14 cellular contexts compared by ENCODE assay signal in the genomic region with DNA sequence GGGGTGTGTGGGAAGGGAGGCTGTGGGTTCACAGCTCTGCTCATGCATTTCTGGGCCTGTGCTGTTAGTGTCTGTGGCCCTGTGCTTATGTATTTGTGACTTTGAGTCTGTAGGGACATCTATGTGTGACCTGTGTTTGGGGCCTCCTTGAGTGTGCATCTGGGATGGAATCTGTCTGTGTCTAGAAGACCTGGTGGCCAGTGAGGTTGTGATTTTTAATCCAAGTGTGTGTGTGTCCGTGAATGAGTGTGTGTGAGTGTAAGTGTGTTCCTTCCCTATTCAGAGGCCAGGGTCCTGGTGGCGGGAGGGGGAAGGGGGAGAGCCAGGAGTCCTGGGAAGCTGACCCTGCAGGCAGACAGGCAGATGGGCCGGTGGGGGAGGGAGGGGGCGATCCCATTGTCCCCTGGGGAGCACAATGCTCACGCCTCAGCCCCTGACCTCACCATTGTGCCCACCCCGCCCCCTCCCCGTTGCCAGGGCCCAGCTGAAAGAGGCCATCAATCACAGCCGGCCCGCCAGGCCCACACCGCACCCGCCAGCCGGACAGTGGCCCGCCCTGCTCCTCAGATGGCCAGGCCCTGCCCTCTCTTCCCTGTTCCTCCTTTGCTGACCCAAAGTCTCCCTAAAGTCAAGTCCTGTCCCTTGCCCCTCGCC. TPM values are rescaled to one million over a fixed set of nuclear protein-coding genes. Genes with fewer than 3 reads are reported as not detected.
DNase-seq lines count a peak whose midpoint lies in the region; ATAC-seq lines count a peak whose summit lies in the region.
"Had no signal": no experiment of that assay in that cellular context is flagged by ENCODE, and none has a peak within 500 bp of the region (broad histone marks: within the 10 kb centered on the region; RNA-seq: fewer than 3 reads in every experiment).

No MANE protein-coding gene starts in this region.

- DNase-seq in H7 (peak; percentile 81), SK-N-DZ (ENCODE audit: low spot score) (peak; percentile 56), neuronal stem cell (ENCODE audit: low spot score) (peak; percentile 86), cerebellum (ENCODE audit: low spot score) (no peak)
- DNase-seq: activated CD4-positive, alpha-beta T cell treated with anti-CD3 and anti-CD28 coated beads, Interleukin-2, amount 50 U/mL, for 4 hours; effector memory CD4-positive, alpha-beta T cell; MG63; NCI-H2081; transverse colon had no signal

- H3K27ac ChIP-seq in neuronal stem cell (replicated peaks; ENCODE audit: low read length), result peak overlapping the region; percentile 23
- H3K27ac ChIP-seq: body of pancreas, transverse colon had no signal

- WGBS in neuronal stem cell (ENCODE audit: extremely low coverage in 2 of 2, insufficient read length in 2 of 2, insufficient replicate concordance in 1 of 2), 2 donors, result no CpG with 5 or more reads among the region's 14 CpGs

- peak overlapping the region; percentile 36 for H3K4me2 ChIP-seq in neuronal stem cell (ENCODE audit: insufficient read depth, low read length, poor library complexity, severe bottlenecking)

- peaks cover 2% of the 10 kb centered on the region for H3K9me3 ChIP-seq in iPS-18c (ENCODE audit: control insufficient read depth, insufficient read depth, low read length)
- H3K9me3 ChIP-seq in neuronal stem cell (replicated peaks in 1 of 2; ENCODE audit: control insufficient read depth in 2 of 2, insufficient read depth in 1 of 2, low read depth in 1 of 2, low read length in 2 of 2), result peaks cover 0 to 3% of the 10 kb centered on the region in 2 donors
- H3K9me3 ChIP-seq: body of pancreas, MG63, mucosa of descending colon, transverse colon had no signal

- peak overlapping the region; percentile 99 for H2BK15ac ChIP-seq in neuronal stem cell (ENCODE audit: low read length)

- H3K9ac ChIP-seq in neuronal stem cell (ENCODE audit: low read depth, low read length, poor library complexity), result peak overlapping the region; percentile 82

- no peak overlapping the region for H3K14ac ChIP-seq in neuronal stem cell (ENCODE audit: low read length)

- H2BK12ac ChIP-seq in neuronal stem cell (ENCODE audit: low read length), result peak overlapping the region; percentile 99

- no peak for ATAC-seq in GM19463 (IDR thresholded peaks at IDR 0.05; ENCODE audit: unreplicated experiment)
- ATAC-seq in HG02938 (IDR thresholded peaks at IDR 0.05; ENCODE audit: unreplicated experiment), result no peak
- ATAC-seq: body of pancreas, mucosa of descending colon had no signal

- peak overlapping the region; percentile 78 for H2BK5ac ChIP-seq in neuronal stem cell (ENCODE audit: low read length)

- no peaks in the 10 kb centered on the region for H3K79me1 ChIP-seq in neuronal stem cell (ENCODE audit: low read depth, low read length)

- H3K36me3 ChIP-seq in H7 (replicated peaks; ENCODE audit: control insufficient read depth, insufficient read depth, low read length) (no peaks in the 10 kb centered on the region; the same call in 1 of the 2 replicates), neuronal stem cell (replicated peaks in 1 of 2; ENCODE audit: control insufficient read depth in 2 of 2, insufficient read depth in 2 of 2, low read length in 2 of 2) (peaks cover 2 to 35% of the 10 kb centered on the region in 2 donors)
- H3K36me3 ChIP-seq: MG63, transverse colon had no signal

- peaks cover 36 to 48% of the 10 kb centered on the region in 2 donors for H3K4me1 ChIP-seq in neuronal stem cell (ENCODE audit: control insufficient read depth in 2 of 2, insufficient read depth in 1 of 2, low read depth in 1 of 2, low read length in 2 of 2)

- H3K23ac ChIP-seq in neuronal stem cell (ENCODE audit: low read depth, low read length, poor library complexity), result peak overlapping the region; percentile 94

- peak overlapping the region; percentile 85 for H4K91ac ChIP-seq in neuronal stem cell (ENCODE audit: low read depth, low read length, poor library complexity)

- H2BK120ac ChIP-seq in neuronal stem cell (ENCODE audit: low read depth, low read length), result peak overlapping the region; percentile 74

- peak overlapping the region; percentile 100 for H2AK5ac ChIP-seq in neuronal stem cell (ENCODE audit: low read depth, low read length)

- peak overlapping the region; percentile 14 for H2AFZ ChIP-seq in neuronal stem cell (ENCODE audit: low read length)

- H3K4ac ChIP-seq in neuronal stem cell (ENCODE audit: low read length), result peak overlapping the region; percentile 94

- peak overlapping the region; percentile 98 for H3K18ac ChIP-seq in neuronal stem cell (ENCODE audit: low read length)

- H3K4me3 ChIP-seq in H7 (ENCODE audit: insufficient read depth, low read depth, low read length), result no peak overlapping the region
- peak overlapping the region; percentile 16; the same call in 1 of the 2 replicates for H3K4me3 ChIP-seq in iPS-18c (ENCODE audit: insufficient read depth, low read depth, low read length)
- H3K4me3 ChIP-seq in neuronal stem cell (ENCODE audit: low read length in 2 of 2), result peak overlapping the region; percentile 48 to 67
- H3K4me3 ChIP-seq: body of pancreas, MG63, mucosa of descending colon, transverse colon had no signal

- no peaks in the 10 kb centered on the region for H3K27me3 ChIP-seq in H7 (ENCODE audit: control insufficient read depth, insufficient read depth, low read length)
- H3K27me3 ChIP-seq in neuronal stem cell (ENCODE audit: control insufficient read depth in 3 of 3, insufficient read depth in 3 of 3, low read depth in 1 of 3, low read length in 3 of 3), result peaks cover 0 to 5% (median 0%) of the 10 kb centered on the region in 3 experiments
- H3K27me3 ChIP-seq: body of pancreas, MG63, transverse colon had no signal

- no peak overlapping the region for H4K8ac ChIP-seq in neuronal stem cell (ENCODE audit: low read depth, low read length)

RNA-seq across cellular contexts. Expression of gene SLC27A3, which starts 19.6 kb away (rescaled TPM):
- 44.7 and 48.9 TPM in 2 replicates for total RNA-seq in H7 (2014; rRNA removed; shearing (Covaris generic))
- polyA plus RNA-seq in SK-N-DZ (2014; cell fraction: cytosol; rRNA removed), result 6.4 and 10.5 TPM in 2 replicates
- 49.3 and 56.7 TPM in 2 replicates for polyA plus RNA-seq in SK-N-DZ (2014; cell fraction: nucleus; rRNA removed)
- 7.5 TPM for polyA plus RNA-seq in neuronal stem cell (2013, experiment 1 of 2)
- 7.2 TPM for polyA plus RNA-seq in neuronal stem cell (2013, experiment 2 of 2)
- total RNA-seq in cerebellum, result 9.6 TPM
